Comparison of ENCODE assay signal across 28 cellular contexts in the genomic region with DNA sequence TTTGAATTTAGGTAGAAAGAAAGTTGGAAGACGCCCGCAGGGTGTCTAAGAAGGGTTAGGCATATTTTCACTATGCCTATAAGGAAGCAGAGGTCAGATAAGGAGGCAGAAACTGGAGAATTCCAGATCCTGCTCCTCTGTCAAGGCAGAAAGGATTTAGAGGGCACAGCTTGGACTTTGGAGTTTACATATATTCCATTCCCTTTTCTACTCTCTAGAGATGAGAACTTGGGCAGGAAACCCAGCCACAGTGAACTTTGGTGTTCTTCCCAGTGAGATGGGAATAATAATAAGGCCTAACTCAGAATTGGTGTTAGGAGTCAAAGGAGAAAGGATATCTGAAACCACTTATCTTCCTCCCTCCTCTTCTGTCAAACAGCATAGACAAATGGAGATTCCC.
"Had no signal": no experiment of that assay in that cellular context is flagged by ENCODE, and none has a peak within 500 bp of the region (broad histone marks: within the 10 kb centered on the region; RNA-seq: fewer than 3 reads in every experiment).

No MANE protein-coding gene starts in this region.

- H3K79me2 ChIP-seq: parathyroid adenoma had no signal

- FAIRE-seq: small intestine, urothelium cell line had no signal

- H3K27me3 ChIP-seq: ovary, thyroid gland, upper lobe of left lung, vagina had no signal

- ATAC-seq: naive thymus-derived CD8-positive, alpha-beta T cell; natural killer cell treated with Interleukin-12 subunit alpha and Interleukin-12 subunit beta and Interleukin-15 and Interleukin-18, amount 100 ng/mL, for 72 hours; psoas muscle; right cardiac atrium; sciatic nerve; stimulated activated effector memory CD8-positive, alpha-beta T cell treated with anti-CD3 and anti-CD28 coated beads, Interleukin-12 subunit alpha, Interleukin-12 subunit beta, amount 100 ng/mL, for 72 hours; stimulated activated naive B cell treated with anti-CD40 and anti-IgM and Interleukin-4, amounts not matched to agents 10 μg/mL and 1 μg/mL and 100 μg/mL, for 72 hours had no signal

- H3K4me3 ChIP-seq: ovary, psoas muscle, stomach, thoracic aorta, thyroid gland, tibial nerve, upper lobe of left lung, vagina had no signal

- H3K9ac ChIP-seq: parathyroid adenoma had no signal

- H3K27ac Mint-ChIP-seq: natural killer cell treated with Interleukin-12 subunit alpha and Interleukin-12 subunit beta and Interleukin-15 and Interleukin-18, amount 100 ng/mL, for 72 hours; nephron progenitor cell; progenitor cell of endocrine pancreas; stimulated activated effector memory CD8-positive, alpha-beta T cell treated with anti-CD3 and anti-CD28 coated beads, Interleukin-12 subunit alpha, Interleukin-12 subunit beta, amount 100 ng/mL, for 72 hours had no signal

- H3K36me3 Mint-ChIP-seq: naive thymus-derived CD8-positive, alpha-beta T cell; natural killer cell treated with Interleukin-12 subunit alpha and Interleukin-12 subunit beta and Interleukin-15 and Interleukin-18, amount 100 ng/mL, for 72 hours; stimulated activated effector memory CD8-positive, alpha-beta T cell treated with anti-CD3 and anti-CD28 coated beads, Interleukin-12 subunit alpha, Interleukin-12 subunit beta, amount 100 ng/mL, for 72 hours; stimulated activated naive B cell treated with anti-CD40 and anti-IgM and Interleukin-4, amounts not matched to agents 10 μg/mL and 1 μg/mL and 100 μg/mL, for 72 hours had no signal

- H3K9me3 ChIP-seq: neutrophil, ovary, psoas muscle, stomach, thoracic aorta, thyroid gland, tibial nerve, upper lobe of left lung, vagina had no signal

- DNase-seq: naive thymus-derived CD8-positive, alpha-beta T cell; nephron progenitor cell; occipital lobe; ovary; right cardiac atrium; small intestine; stimulated activated CD4-positive, alpha-beta T cell treated with anti-CD3 and anti-CD28 coated beads, Interleukin-15, amount 100 ng/mL, for 24 hours; stimulated activated CD4-positive, alpha-beta T cell treated with anti-CD3 and anti-CD28 coated beads, Interleukin-2, amount 100 ng/mL, for 24 hours; stimulated activated CD4-positive, alpha-beta T cell treated with anti-CD3 and anti-CD28 coated beads, Interleukin-2, amount 100 ng/mL, for 48 hours; stimulated activated CD4-positive, alpha-beta T cell treated with anti-CD3 and anti-CD28 coated beads, Interleukin-4, amount 100 ng/mL, for 24 hours; stimulated activated naive B cell treated with anti-CD40 and anti-IgM and Interleukin-4, amounts not matched to agents 10 μg/mL and 1 μg/mL and 100 μg/mL, for 72 hours; stimulated activated naive CD4-positive, alpha-beta T cell treated with Interleukin-2 at 50 U/mL for 16 hours; stomach; thyroid gland; upper lobe of left lung had no signal

- H2AFZ ChIP-seq: parathyroid adenoma had no signal

- H3K4me1 ChIP-seq: parathyroid adenoma had no signal

- H3K36me3 ChIP-seq: neutrophil, ovary, stomach, thoracic aorta, thyroid gland, tibial nerve, upper lobe of left lung, vagina had no signal

- H3K27ac ChIP-seq: neutrophil, ovary, parathyroid adenoma, psoas muscle, stomach, thoracic aorta, thyroid gland, tibial nerve, upper lobe of left lung, vagina had no signal

- H3K4me3 Mint-ChIP-seq: naive thymus-derived CD8-positive, alpha-beta T cell; natural killer cell treated with Interleukin-12 subunit alpha and Interleukin-12 subunit beta and Interleukin-15 and Interleukin-18, amount 100 ng/mL, for 72 hours; nephron progenitor cell; neural crest cell; stimulated activated effector memory CD8-positive, alpha-beta T cell treated with anti-CD3 and anti-CD28 coated beads, Interleukin-12 subunit alpha, Interleukin-12 subunit beta, amount 100 ng/mL, for 72 hours; stimulated activated naive B cell treated with anti-CD40 and anti-IgM and Interleukin-4, amounts not matched to agents 10 μg/mL and 1 μg/mL and 100 μg/mL, for 72 hours; stimulated activated naive CD8-positive, alpha-beta T cell treated with anti-CD3 and anti-CD28 coated beads, Interleukin-15, Interleukin-2, amounts not matched to agents 100 ng/mL and 50 ng/mL, for 24 hours had no signal

- H3K9me3 Mint-ChIP-seq: naive thymus-derived CD8-positive, alpha-beta T cell; natural killer cell treated with Interleukin-12 subunit alpha and Interleukin-12 subunit beta and Interleukin-15 and Interleukin-18, amount 100 ng/mL, for 72 hours; nephron progenitor cell; neural crest cell; stimulated activated effector memory CD8-positive, alpha-beta T cell treated with anti-CD3 and anti-CD28 coated beads, Interleukin-12 subunit alpha, Interleukin-12 subunit beta, amount 100 ng/mL, for 72 hours; stimulated activated naive B cell treated with anti-CD40 and anti-IgM and Interleukin-4, amounts not matched to agents 10 μg/mL and 1 μg/mL and 100 μg/mL, for 72 hours; stimulated activated naive CD8-positive, alpha-beta T cell treated with anti-CD3 and anti-CD28 coated beads, Interleukin-15, Interleukin-2, amounts not matched to agents 100 ng/mL and 50 ng/mL, for 24 hours had no signal
